In genomic region chr3:108093616-108094015, GRCh38 we compare ENCODE assay signal across 20 cellular contexts. TPM values are rescaled to one million over a fixed set of nuclear protein-coding genes. Genes with fewer than 3 reads are reported as not detected.
DNase-seq lines count a peak whose midpoint lies in the region; ATAC-seq and TF ChIP-seq lines count a peak whose summit lies in the region.
"Had no signal": no experiment of that assay in that cellular context is flagged by ENCODE, and none has a peak within 500 bp of the region (broad histone marks: within the 10 kb centered on the region; RNA-seq: fewer than 3 reads in every experiment).

No MANE protein-coding gene starts in this region.

- H3K9me3 Mint-ChIP-seq in activated T-cell treated with anti-CD3 and anti-CD28 coated beads, Interleukin-2, amount 50 U/mL, for 24 hours = peaks cover 3% of the 10 kb centered on the region
- peaks cover 0 to 3% (median 0%) of the 10 kb centered on the region in 8 donors for H3K9me3 Mint-ChIP-seq in CD4-positive, alpha-beta memory T cell
- no peaks in the 10 kb centered on the region for H3K9me3 Mint-ChIP-seq in activated B cell treated with CpG ODN at 0.5 μM for 24 hours
- H3K9me3 Mint-ChIP-seq in naive B cell = peaks cover 0 to 4% (median 0%) of the 10 kb centered on the region in 7 donors

- peak overlapping the region; percentile 98 for H3K27ac Mint-ChIP-seq in activated T-cell treated with anti-CD3 and anti-CD28 coated beads, Interleukin-2, amount 50 U/mL, for 24 hours
- peak overlapping the region; percentile 96 to 100 (median 97) for H3K27ac Mint-ChIP-seq in CD4-positive, alpha-beta memory T cell
- H3K27ac Mint-ChIP-seq in activated B cell treated with CpG ODN at 0.5 μM for 24 hours (peak overlapping the region; percentile 72), naive B cell (peak overlapping the region in 4 of 6 donors; percentile 83 to 99 (median 96))

- ATAC-seq in activated B cell treated with CpG ODN at 0.5 μM for 24 hours (ENCODE audit: low read depth) (no peak), naive B cell (ENCODE audit: low read depth in 2 of 2) (no peak), GM18519 (IDR thresholded peaks at IDR 0.05; ENCODE audit: low FRiP score, unreplicated experiment) (no peak), HG03442 (IDR thresholded peaks at IDR 0.05; ENCODE audit: unreplicated experiment) (no peak)
- ATAC-seq: GM12878 had no signal

- no peak for TF ChIP-seq CTCF in activated B cell treated with CpG ODN at 0.5 μM for 24 hours (IDR thresholded peaks at IDR 0.05)

- H3K4me1 Mint-ChIP-seq in activated T-cell treated with anti-CD3 and anti-CD28 coated beads, Interleukin-2, amount 50 U/mL, for 24 hours (ENCODE audit: low read depth) = peaks cover 52% of the 10 kb centered on the region
- H3K4me1 Mint-ChIP-seq in CD4-positive, alpha-beta memory T cell = peaks cover 33 to 60% (median 37%) of the 10 kb centered on the region in 4 donors
- peaks cover 45% of the 10 kb centered on the region for H3K4me1 Mint-ChIP-seq in activated B cell treated with CpG ODN at 0.5 μM for 24 hours
- H3K4me1 Mint-ChIP-seq in naive B cell = peaks cover 31 to 40% (median 31%) of the 10 kb centered on the region in 3 donors

- POLR2A ChIA-PET in CD4-positive, alpha-beta memory T cell (lab: Charles Lee; ENCODE audit: partially characterized antibody) = interaction anchor here (1.0 to 21.0 kb wide), 9 partner anchors 8 to 740 kb away, joined by 3 to 531 read pairs (median 7); partner anchors contain the start of gene IFT57
- POLR2A ChIA-PET in activated B cell treated with CpG ODN at 0.5 μM for 24 hours (lab: Charles Lee) = interaction anchor here (1.1 to 11.1 kb wide), 3 partner anchors 32 to 107 kb away, joined by 3 to 211 read pairs (median 8); no protein-coding TSS in a partner anchor

- peak overlapping the region; percentile 96 for H3K27ac ChIP-seq in CD4-positive, alpha-beta memory T cell (ENCODE audit: low read depth, low read length)
- H3K27ac ChIP-seq: brain microvascular endothelial cell, hepatocyte, right atrium auricular region had no signal

- peaks cover 18% of the 10 kb centered on the region for H3K36me3 Mint-ChIP-seq in activated T-cell treated with anti-CD3 and anti-CD28 coated beads, Interleukin-2, amount 50 U/mL, for 24 hours (ENCODE audit: low read depth)
- H3K36me3 Mint-ChIP-seq in CD4-positive, alpha-beta memory T cell = peaks cover 0 to 13% of the 10 kb centered on the region in 2 donors
- H3K36me3 Mint-ChIP-seq in activated B cell treated with CpG ODN at 0.5 μM for 24 hours (ENCODE audit: low read depth) = peaks cover 13% of the 10 kb centered on the region
- peaks cover 0 to 14% of the 10 kb centered on the region in 2 donors for H3K36me3 Mint-ChIP-seq in naive B cell
- H3K36me3 Mint-ChIP-seq: CD14-positive monocyte had no signal

- no peak overlapping the region for H3K4me3 ChIP-seq in CD4-positive, alpha-beta memory T cell (ENCODE audit: low read length in 2 of 2)
- H3K4me3 ChIP-seq: GM12878, hepatocyte, lung, right atrium auricular region had no signal

- H3K27me3 Mint-ChIP-seq in activated T-cell treated with anti-CD3 and anti-CD28 coated beads, Interleukin-2, amount 50 U/mL, for 24 hours = no peaks in the 10 kb centered on the region
- H3K27me3 Mint-ChIP-seq in CD4-positive, alpha-beta memory T cell = peaks cover 0 to 1% of the 10 kb centered on the region in 2 donors
- H3K27me3 Mint-ChIP-seq in activated B cell treated with CpG ODN at 0.5 μM for 24 hours (no peaks in the 10 kb centered on the region), naive B cell (no peaks in the 10 kb centered on the region)

- no peaks in the 10 kb centered on the region for H3K27me3 ChIP-seq in CD4-positive, alpha-beta memory T cell (ENCODE audit: insufficient read depth, low read length)
- H3K27me3 ChIP-seq: brain microvascular endothelial cell, hepatocyte, right atrium auricular region had no signal

- peak overlapping the region; percentile 5 for H3K4me3 Mint-ChIP-seq in activated T-cell treated with anti-CD3 and anti-CD28 coated beads, Interleukin-2, amount 50 U/mL, for 24 hours
- H3K4me3 Mint-ChIP-seq in CD4-positive, alpha-beta memory T cell = peak overlapping the region in 7 of 8 donors; percentile 69 to 98 (median 88)
- H3K4me3 Mint-ChIP-seq in activated B cell treated with CpG ODN at 0.5 μM for 24 hours (no peak overlapping the region), naive B cell (peak overlapping the region in 3 of 8 donors; percentile 16 to 45 (median 40))
- H3K4me3 Mint-ChIP-seq: CD14-positive monocyte had no signal

- no peaks in the 10 kb centered on the region for H3K9me3 ChIP-seq in CD4-positive, alpha-beta memory T cell (ENCODE audit: control insufficient read depth in 1 of 2, low read length in 2 of 2)
- H3K9me3 ChIP-seq: right atrium auricular region had no signal

- CTCF ChIA-PET in CD4-positive, alpha-beta memory T cell (lab: Charles Lee; ENCODE audit: partially characterized antibody) = interaction anchor here (0.8 to 4.4 kb wide), 7 partner anchors 8 to 165 kb away, joined by 3 to 32 read pairs (median 4); no protein-coding TSS in a partner anchor
- CTCF ChIA-PET in activated B cell treated with CpG ODN at 0.5 μM for 24 hours (lab: Charles Lee) = no interaction called here

- H3K36me3 ChIP-seq in CD4-positive, alpha-beta memory T cell (ENCODE audit: insufficient read depth, low read length) = no peaks in the 10 kb centered on the region
- H3K36me3 ChIP-seq: brain microvascular endothelial cell, right atrium auricular region had no signal

- peaks cover 35% of the 10 kb centered on the region for H3K4me1 ChIP-seq in CD4-positive, alpha-beta memory T cell (ENCODE audit: insufficient read depth, low read length)

- DNase-seq in activated T-cell treated with anti-CD3 and anti-CD28 coated beads, Interleukin-2, amount 50 U/mL, for 24 hours = no peak
- no peak for DNase-seq in activated T-cell treated with anti-CD3 and anti-CD28 coated beads, Interleukin-2, amount 50 U/mL, for 1 hour
- DNase-seq in CD4-positive, alpha-beta memory T cell = peak in 2 of 5 donors; percentile 18 to 46
- DNase-seq in activated B cell treated with CpG ODN at 0.5 μM for 24 hours (no peak), naive B cell (no peak), NCI-H146 treated with DMSO at 0.1 percent for 48 hours (lab: John Stamatoyannopoulos, UW; ENCODE audit: unreplicated experiment) (no peak)
- DNase-seq: brain microvascular endothelial cell, cortex of kidney, GF-D8, kidney, NCI-H1417, NCI-H526 treated with DMSO at 0.1 percent for 48 hours, Right ventricle myocardium superior had no signal

- intact Hi-C loops in CD4-positive, alpha-beta memory T cell (cut with micrococcal nuclease) = loop anchor here (5.0 to 10.0 kb wide), 4 partner anchors 36 to 569 kb away; partner anchors contain the start of gene BBX
- intact Hi-C loops in activated B cell treated with CpG ODN at 0.5 μM for 24 hours (cut with micrococcal nuclease) = loop anchor here (10.0 kb wide), 1 partner anchor 569 kb away; the partner anchor contains the start of gene BBX

RNA-seq across cellular contexts. Expression of gene CD47, which starts 2.8 kb away (rescaled TPM):
- total RNA-seq in CD4-positive, alpha-beta memory T cell = 100 to 1,000 TPM; 224 to 226 TPM
- polyA plus RNA-seq in CD4-positive, alpha-beta memory T cell = 100 to 1,000 TPM; 281 to 288 TPM
- 158 and 184 TPM in 2 replicates for total RNA-seq in activated B cell treated with CpG ODN at 0.5 μM for 24 hours
- polyA plus RNA-seq in naive B cell (ENCODE audit: low read depth in 6 of 6) = 100 to 1,000 TPM; 219 to 439 (median 284) TPM
